Comparison of ENCODE assay signal across 1 cellular context in genomic region chr1:44739361-44740178, GRCh38.
TF ChIP-seq lines count a peak whose summit lies in the region.

Gene KIF2C (plus strand): TSS chr1:44739837. CDS start chr1:44739933, 96 bp downstream.

TF ChIP-seq in HepG2, 621 proteins besides CTCF, POLR2A, EP300 and RAD21 (continued from another document and continues in another):
- TF ChIP-seq POLR2AphosphoS2 (IDR thresholded peaks at IDR 0.05; ENCODE audit: low read depth, low read length), result no peak
- no peak for TF ChIP-seq ZNF644 (CRISPR knock-in tag; IDR thresholded peaks at IDR 0.05; ENCODE audit: low read depth)
- TF ChIP-seq ZNF24 (IDR thresholded peaks at IDR 0.05), result no peak
- TF ChIP-seq KAT8 (CRISPR knock-in tag; IDR thresholded peaks at IDR 0.05), result peak; percentile 88
- no peak for TF ChIP-seq ATRX (CRISPR knock-in tag; IDR thresholded peaks at IDR 0.05; ENCODE audit: borderline replicate concordance)
- TF ChIP-seq MXD4 (CRISPR knock-in tag; IDR thresholded peaks at IDR 0.05), result peak; percentile 49; the same call in 1 of the 2 replicates
- no peak for TF ChIP-seq PLSCR1 (CRISPR knock-in tag; IDR thresholded peaks at IDR 0.05; ENCODE audit: borderline replicate concordance)
- TF ChIP-seq BRCA1 (CRISPR knock-in tag; IDR thresholded peaks at IDR 0.05), result no peak
- TF ChIP-seq ZNF350 (CRISPR knock-in tag; IDR thresholded peaks at IDR 0.05; ENCODE audit: borderline replicate concordance, low read depth), result peak; percentile 84; the same call in 1 of the 2 replicates
- no peak for TF ChIP-seq ZNF777 (CRISPR knock-in tag; IDR thresholded peaks at IDR 0.05)
- TF ChIP-seq ZNF780A (CRISPR knock-in tag; IDR thresholded peaks at IDR 0.05), result peak; percentile 88; the same call in 1 of the 2 replicates
- no peak for TF ChIP-seq ZNF605 (CRISPR knock-in tag; IDR thresholded peaks at IDR 0.05)
- peak; percentile 85 for TF ChIP-seq THAP11 (CRISPR knock-in tag; IDR thresholded peaks at IDR 0.05)
- TF ChIP-seq FOXA3 (CRISPR knock-in tag; IDR thresholded peaks at IDR 0.05), result peak; percentile 21; the same call in 1 of the 2 replicates
- no peak for TF ChIP-seq ZNF709 (CRISPR knock-in tag; IDR thresholded peaks at IDR 0.05)
- TF ChIP-seq ZNF776 (CRISPR knock-in tag; IDR thresholded peaks at IDR 0.05), result no peak
- no peak for TF ChIP-seq SRSF1 (optimal IDR thresholded peaks at IDR 0.05; ENCODE audit: low read depth, low read length)
- 0 out of 2 replicates have a peak, but pooled peaks have one; percentile 10 for TF ChIP-seq NFAT5 (CRISPR knock-in tag; IDR thresholded peaks at IDR 0.05)
- TF ChIP-seq TBX3 (IDR thresholded peaks at IDR 0.05; ENCODE audit: borderline replicate concordance), result no peak
- no peak for TF ChIP-seq ZNF513 (CRISPR knock-in tag; conservative IDR thresholded peaks at IDR 0.05)
- TF ChIP-seq TFDP1 (CRISPR knock-in tag; IDR thresholded peaks at IDR 0.05; ENCODE audit: borderline replicate concordance), result peak; percentile 99
- TF ChIP-seq ZNF724P (CRISPR knock-in tag; IDR thresholded peaks at IDR 0.05; ENCODE audit: borderline replicate concordance), result 0 out of 2 replicates have a peak, but pooled peaks have one; percentile 48
- no peak for TF ChIP-seq ZNF556 (CRISPR knock-in tag; IDR thresholded peaks at IDR 0.05; ENCODE audit: borderline replicate concordance)
- TF ChIP-seq ZNF142 (CRISPR knock-in tag; IDR thresholded peaks at IDR 0.05), result 0 out of 2 replicates have a peak, but pooled peaks have one; percentile 59
- no peak for TF ChIP-seq RFXANK (CRISPR knock-in tag; IDR thresholded peaks at IDR 0.05)
- TF ChIP-seq ZFP36L1 (CRISPR knock-in tag; IDR thresholded peaks at IDR 0.05), result no peak; the same call in 1 of the 2 replicates
- peak; percentile 91 for TF ChIP-seq YEATS4 (CRISPR knock-in tag; IDR thresholded peaks at IDR 0.05; ENCODE audit: borderline replicate concordance)
- TF ChIP-seq ZNF484 (CRISPR knock-in tag; IDR thresholded peaks at IDR 0.05; ENCODE audit: borderline replicate concordance, low read depth), result no peak
- peak; percentile 38; the same call in 1 of the 2 replicates for TF ChIP-seq ATF7-NPFF (CRISPR knock-in tag; IDR thresholded peaks at IDR 0.05; ENCODE audit: low read depth)
- no peak for TF ChIP-seq DNMT3B (CRISPR knock-in tag; conservative IDR thresholded peaks at IDR 0.05)
- TF ChIP-seq PRPF4 (IDR thresholded peaks at IDR 0.05; ENCODE audit: low read depth, low read length, poor library complexity, severe bottlenecking), result no peak
- no peak for TF ChIP-seq ZNF101 (CRISPR knock-in tag; IDR thresholded peaks at IDR 0.05; ENCODE audit: borderline replicate concordance, low read depth)
- TF ChIP-seq ZNF512B (CRISPR knock-in tag; IDR thresholded peaks at IDR 0.05; ENCODE audit: borderline replicate concordance), result no peak
